1 cellular context compared by ENCODE assay signal in genomic region chr10:23413629-23414089, GRCh38.
A peak's percentile ranks its signal among the peaks of the same experiment; 100 is the strongest.
TF ChIP-seq lines count a peak whose summit lies in the region.

No MANE protein-coding gene starts in this region.

TF ChIP-seq in GM12878, 131 proteins besides CTCF, POLR2A, EP300 and RAD21 (continued from another document and continues in another):
- TF ChIP-seq, protein P1, sequence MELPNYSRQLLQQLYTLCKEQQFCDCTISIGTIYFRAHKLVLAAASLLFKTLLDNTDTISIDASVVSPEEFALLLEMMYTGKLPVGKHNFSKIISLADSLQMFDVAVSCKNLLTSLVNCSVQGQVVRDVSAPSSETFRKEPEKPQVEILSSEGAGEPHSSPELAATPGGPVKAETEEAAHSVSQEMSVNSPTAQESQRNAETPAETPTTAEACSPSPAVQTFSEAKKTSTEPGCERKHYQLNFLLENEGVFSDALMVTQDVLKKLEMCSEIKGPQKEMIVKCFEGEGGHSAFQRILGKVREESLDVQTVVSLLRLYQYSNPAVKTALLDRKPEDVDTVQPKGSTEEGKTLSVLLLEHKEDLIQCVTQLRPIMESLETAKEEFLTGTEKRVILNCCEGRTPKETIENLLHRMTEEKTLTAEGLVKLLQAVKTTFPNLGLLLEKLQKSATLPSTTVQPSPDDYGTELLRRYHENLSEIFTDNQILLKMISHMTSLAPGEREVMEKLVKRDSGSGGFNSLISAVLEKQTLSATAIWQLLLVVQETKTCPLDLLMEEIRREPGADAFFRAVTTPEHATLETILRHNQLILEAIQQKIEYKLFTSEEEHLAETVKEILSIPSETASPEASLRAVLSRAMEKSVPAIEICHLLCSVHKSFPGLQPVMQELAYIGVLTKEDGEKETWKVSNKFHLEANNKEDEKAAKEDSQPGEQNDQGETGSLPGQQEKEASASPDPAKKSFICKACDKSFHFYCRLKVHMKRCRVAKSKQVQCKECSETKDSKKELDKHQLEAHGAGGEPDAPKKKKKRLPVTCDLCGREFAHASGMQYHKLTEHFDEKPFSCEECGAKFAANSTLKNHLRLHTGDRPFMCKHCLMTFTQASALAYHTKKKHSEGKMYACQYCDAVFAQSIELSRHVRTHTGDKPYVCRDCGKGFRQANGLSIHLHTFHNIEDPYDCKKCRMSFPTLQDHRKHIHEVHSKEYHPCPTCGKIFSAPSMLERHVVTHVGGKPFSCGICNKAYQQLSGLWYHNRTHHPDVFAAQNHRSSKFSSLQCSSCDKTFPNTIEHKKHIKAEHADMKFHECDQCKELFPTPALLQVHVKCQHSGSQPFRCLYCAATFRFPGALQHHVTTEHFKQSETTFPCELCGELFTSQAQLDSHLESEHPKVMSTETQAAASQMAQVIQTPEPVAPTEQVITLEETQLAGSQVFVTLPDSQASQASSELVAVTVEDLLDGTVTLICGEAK (IDR thresholded peaks at IDR 0.05; ENCODE audit: borderline replicate concordance), result no peak
- TF ChIP-seq CBX3 (IDR thresholded peaks at IDR 0.05; ENCODE audit: borderline replicate concordance, low read depth) (no peak), RCOR1 (conservative IDR thresholded peaks at IDR 0.05; ENCODE audit: low read depth, low read length) (no peak), DPF2 (IDR thresholded peaks at IDR 0.05) (no peak), HCFC1 (IDR thresholded peaks at IDR 0.05; ENCODE audit: low read length) (no peak), BCL11A (IDR thresholded peaks at IDR 0.05; ENCODE audit: low read depth, low read length) (peak; percentile 60; the same call in 1 of the 2 replicates), NRF1 (conservative IDR thresholded peaks at IDR 0.05; ENCODE audit: low read depth, low read length) (no peak), MXI1 (IDR thresholded peaks at IDR 0.05; ENCODE audit: low read depth, low read length) (no peak), IRF4 (IDR thresholded peaks at IDR 0.05; ENCODE audit: low read depth, low read length) (peak; percentile 48; the same call in 1 of the 2 replicates), PBX3 (IDR thresholded peaks at IDR 0.05; ENCODE audit: insufficient replicate concordance, low read depth, low read length) (no peak), ZNF622 (IDR thresholded peaks at IDR 0.05) (no peak), FOXM1 (IDR thresholded peaks at IDR 0.05; ENCODE audit: low read depth, low read length) (peak; percentile 31; the same call in 1 of the 2 replicates), BCL3 (IDR thresholded peaks at IDR 0.05; ENCODE audit: borderline replicate concordance, insufficient read depth, low read depth, low read length, poor library complexity, severe bottlenecking) (no peak), PAX8 (IDR thresholded peaks at IDR 0.05) (no peak), CHD4 (IDR thresholded peaks at IDR 0.05) (no peak), CEBPB (IDR thresholded peaks at IDR 0.05; ENCODE audit: borderline replicate concordance in 1 of 2, low read depth in 2 of 2, low read length in 2 of 2) (peak; percentile 57 to 67; a peak in 1 of 4 replicates), EZH2 (IDR thresholded peaks at IDR 0.05; ENCODE audit: borderline replicate concordance, control insufficient read depth, low read depth, low read length) (no peak), FOS (IDR thresholded peaks at IDR 0.05; ENCODE audit: borderline replicate concordance, extremely low read depth, insufficient read length) (no peak), GABPA (IDR thresholded peaks at IDR 0.05; ENCODE audit: low read depth) (no peak), MLLT1 (IDR thresholded peaks at IDR 0.05) (no peak), MYB (IDR thresholded peaks at IDR 0.05; ENCODE audit: borderline replicate concordance, low read depth, low read length) (no peak), CREM (IDR thresholded peaks at IDR 0.05; ENCODE audit: low read depth) (peak; percentile 44; the same call in 1 of the 2 replicates), TCF3 (IDR thresholded peaks at IDR 0.05; ENCODE audit: borderline replicate concordance, insufficient read depth, low read depth, low read length) (no peak), KAT2A (conservative IDR thresholded peaks at IDR 0.05; ENCODE audit: control insufficient read depth, low read depth, low read length) (no peak), IRF3 (IDR thresholded peaks at IDR 0.05) (no peak), RUNX3 (IDR thresholded peaks at IDR 0.05; ENCODE audit: low read length) (peak; percentile 88), SMAD5 (IDR thresholded peaks at IDR 0.05; ENCODE audit: low read depth) (no peak), BACH1 (IDR thresholded peaks at IDR 0.05; ENCODE audit: borderline replicate concordance) (no peak)
- TF ChIP-seq, protein P2, sequence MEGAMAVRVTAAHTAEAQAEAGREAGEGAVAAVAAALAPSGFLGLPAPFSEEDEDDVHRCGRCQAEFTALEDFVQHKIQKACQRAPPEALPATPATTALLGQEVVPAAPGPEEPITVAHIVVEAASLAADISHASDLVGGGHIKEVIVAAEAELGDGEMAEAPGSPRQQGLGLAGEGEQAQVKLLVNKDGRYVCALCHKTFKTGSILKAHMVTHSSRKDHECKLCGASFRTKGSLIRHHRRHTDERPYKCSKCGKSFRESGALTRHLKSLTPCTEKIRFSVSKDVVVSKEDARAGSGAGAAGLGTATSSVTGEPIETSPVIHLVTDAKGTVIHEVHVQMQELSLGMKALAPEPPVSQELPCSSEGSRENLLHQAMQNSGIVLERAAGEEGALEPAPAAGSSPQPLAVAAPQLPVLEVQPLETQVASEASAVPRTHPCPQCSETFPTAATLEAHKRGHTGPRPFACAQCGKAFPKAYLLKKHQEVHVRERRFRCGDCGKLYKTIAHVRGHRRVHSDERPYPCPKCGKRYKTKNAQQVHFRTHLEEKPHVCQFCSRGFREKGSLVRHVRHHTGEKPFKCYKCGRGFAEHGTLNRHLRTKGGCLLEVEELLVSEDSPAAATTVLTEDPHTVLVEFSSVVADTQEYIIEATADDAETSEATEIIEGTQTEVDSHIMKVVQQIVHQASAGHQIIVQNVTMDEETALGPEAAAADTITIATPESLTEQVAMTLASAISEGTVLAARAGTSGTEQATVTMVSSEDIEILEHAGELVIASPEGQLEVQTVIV (IDR thresholded peaks at IDR 0.05; ENCODE audit: borderline replicate concordance, partially characterized antibody), result no peak
- TF ChIP-seq, protein P3, sequence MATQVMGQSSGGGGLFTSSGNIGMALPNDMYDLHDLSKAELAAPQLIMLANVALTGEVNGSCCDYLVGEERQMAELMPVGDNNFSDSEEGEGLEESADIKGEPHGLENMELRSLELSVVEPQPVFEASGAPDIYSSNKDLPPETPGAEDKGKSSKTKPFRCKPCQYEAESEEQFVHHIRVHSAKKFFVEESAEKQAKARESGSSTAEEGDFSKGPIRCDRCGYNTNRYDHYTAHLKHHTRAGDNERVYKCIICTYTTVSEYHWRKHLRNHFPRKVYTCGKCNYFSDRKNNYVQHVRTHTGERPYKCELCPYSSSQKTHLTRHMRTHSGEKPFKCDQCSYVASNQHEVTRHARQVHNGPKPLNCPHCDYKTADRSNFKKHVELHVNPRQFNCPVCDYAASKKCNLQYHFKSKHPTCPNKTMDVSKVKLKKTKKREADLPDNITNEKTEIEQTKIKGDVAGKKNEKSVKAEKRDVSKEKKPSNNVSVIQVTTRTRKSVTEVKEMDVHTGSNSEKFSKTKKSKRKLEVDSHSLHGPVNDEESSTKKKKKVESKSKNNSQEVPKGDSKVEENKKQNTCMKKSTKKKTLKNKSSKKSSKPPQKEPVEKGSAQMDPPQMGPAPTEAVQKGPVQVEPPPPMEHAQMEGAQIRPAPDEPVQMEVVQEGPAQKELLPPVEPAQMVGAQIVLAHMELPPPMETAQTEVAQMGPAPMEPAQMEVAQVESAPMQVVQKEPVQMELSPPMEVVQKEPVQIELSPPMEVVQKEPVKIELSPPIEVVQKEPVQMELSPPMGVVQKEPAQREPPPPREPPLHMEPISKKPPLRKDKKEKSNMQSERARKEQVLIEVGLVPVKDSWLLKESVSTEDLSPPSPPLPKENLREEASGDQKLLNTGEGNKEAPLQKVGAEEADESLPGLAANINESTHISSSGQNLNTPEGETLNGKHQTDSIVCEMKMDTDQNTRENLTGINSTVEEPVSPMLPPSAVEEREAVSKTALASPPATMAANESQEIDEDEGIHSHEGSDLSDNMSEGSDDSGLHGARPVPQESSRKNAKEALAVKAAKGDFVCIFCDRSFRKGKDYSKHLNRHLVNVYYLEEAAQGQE (IDR thresholded peaks at IDR 0.05; ENCODE audit: low read depth, low read length), result no peak
- TF ChIP-seq, protein P4, sequence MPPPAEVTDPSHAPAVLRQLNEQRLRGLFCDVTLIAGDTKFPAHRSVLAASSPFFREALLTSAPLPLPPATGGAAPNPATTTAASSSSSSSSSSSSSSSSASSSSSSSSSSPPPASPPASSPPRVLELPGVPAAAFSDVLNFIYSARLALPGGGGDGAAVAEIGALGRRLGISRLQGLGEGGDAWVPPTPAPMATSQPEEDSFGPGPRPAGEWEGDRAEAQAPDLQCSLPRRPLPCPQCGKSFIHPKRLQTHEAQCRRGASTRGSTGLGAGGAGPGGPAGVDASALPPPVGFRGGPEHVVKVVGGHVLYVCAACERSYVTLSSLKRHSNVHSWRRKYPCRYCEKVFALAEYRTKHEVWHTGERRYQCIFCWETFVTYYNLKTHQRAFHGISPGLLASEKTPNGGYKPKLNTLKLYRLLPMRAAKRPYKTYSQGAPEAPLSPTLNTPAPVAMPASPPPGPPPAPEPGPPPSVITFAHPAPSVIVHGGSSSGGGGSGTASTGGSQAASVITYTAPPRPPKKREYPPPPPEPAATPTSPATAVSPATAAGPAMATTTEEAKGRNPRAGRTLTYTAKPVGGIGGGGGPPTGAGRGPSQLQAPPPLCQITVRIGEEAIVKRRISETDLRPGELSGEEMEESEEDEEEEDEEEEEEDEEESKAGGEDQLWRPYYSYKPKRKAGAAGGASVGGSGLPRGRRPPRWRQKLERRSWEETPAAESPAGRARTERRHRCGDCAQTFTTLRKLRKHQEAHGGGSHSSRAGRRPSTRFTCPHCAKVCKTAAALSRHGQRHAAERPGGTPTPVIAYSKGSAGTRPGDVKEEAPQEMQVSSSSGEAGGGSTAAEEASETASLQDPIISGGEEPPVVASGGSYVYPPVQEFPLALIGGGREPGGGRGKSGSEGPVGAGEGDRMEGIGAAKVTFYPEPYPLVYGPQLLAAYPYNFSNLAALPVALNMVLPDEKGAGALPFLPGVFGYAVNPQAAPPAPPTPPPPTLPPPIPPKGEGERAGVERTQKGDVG (CRISPR knock-in tag; IDR thresholded peaks at IDR 0.05), result no peak
- TF ChIP-seq, protein P5, sequence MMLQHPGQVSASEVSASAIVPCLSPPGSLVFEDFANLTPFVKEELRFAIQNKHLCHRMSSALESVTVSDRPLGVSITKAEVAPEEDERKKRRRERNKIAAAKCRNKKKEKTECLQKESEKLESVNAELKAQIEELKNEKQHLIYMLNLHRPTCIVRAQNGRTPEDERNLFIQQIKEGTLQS (IDR thresholded peaks at IDR 0.05; ENCODE audit: borderline replicate concordance, extremely low read depth, low read depth, low read length), result no peak
- TF ChIP-seq, protein P6, sequence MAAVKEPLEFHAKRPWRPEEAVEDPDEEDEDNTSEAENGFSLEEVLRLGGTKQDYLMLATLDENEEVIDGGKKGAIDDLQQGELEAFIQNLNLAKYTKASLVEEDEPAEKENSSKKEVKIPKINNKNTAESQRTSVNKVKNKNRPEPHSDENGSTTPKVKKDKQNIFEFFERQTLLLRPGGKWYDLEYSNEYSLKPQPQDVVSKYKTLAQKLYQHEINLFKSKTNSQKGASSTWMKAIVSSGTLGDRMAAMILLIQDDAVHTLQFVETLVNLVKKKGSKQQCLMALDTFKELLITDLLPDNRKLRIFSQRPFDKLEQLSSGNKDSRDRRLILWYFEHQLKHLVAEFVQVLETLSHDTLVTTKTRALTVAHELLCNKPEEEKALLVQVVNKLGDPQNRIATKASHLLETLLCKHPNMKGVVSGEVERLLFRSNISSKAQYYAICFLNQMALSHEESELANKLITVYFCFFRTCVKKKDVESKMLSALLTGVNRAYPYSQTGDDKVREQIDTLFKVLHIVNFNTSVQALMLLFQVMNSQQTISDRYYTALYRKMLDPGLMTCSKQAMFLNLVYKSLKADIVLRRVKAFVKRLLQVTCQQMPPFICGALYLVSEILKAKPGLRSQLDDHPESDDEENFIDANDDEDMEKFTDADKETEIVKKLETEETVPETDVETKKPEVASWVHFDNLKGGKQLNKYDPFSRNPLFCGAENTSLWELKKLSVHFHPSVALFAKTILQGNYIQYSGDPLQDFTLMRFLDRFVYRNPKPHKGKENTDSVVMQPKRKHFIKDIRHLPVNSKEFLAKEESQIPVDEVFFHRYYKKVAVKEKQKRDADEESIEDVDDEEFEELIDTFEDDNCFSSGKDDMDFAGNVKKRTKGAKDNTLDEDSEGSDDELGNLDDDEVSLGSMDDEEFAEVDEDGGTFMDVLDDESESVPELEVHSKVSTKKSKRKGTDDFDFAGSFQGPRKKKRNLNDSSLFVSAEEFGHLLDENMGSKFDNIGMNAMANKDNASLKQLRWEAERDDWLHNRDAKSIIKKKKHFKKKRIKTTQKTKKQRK (IDR thresholded peaks at IDR 0.05; ENCODE audit: low read depth, low read length), result no peak
